In the genomic region with DNA sequence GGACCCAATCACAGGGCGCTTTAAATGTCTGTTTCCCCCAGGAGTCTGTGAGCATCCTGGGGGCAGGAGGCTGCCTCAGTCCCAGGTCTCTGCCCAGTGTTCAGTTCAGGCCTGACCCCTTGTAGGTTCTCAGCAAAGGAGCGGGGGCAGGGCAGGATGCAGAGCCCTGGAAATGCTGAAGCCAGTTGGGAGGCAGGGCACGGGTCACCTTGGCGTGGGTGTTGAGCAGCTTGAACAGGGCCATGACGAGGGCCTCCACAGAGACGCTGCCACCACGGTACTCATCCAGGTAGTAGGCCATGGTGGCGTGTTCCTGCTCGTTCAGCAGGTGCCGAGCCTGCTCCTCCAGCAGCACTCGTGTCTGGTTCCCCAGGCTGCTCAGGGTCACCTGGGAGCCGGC, we compare ENCODE assay signal across 21 cellular contexts.
"Had no signal": no experiment of that assay in that cellular context is flagged by ENCODE, and none has a peak within 500 bp of the region (broad histone marks: within the 10 kb centered on the region; RNA-seq: fewer than 3 reads in every experiment).

No MANE protein-coding gene starts in this region.

- H3K27ac Mint-ChIP-seq: activated CD4-positive, alpha-beta memory T cell treated with anti-CD3 and anti-CD28 coated beads, Interleukin-2, amount 10 ng/mL, durations not matched to agents 7 days and 5 days; activated naive CD4-positive, alpha-beta T cell treated with anti-CD3 and anti-CD28 coated beads, Interleukin-2, amount 50 U/mL, for 24 hours; activated T-helper 2 cell treated with anti-CD3 and anti-CD28 coated beads, Interferon-gamma antibody, Interleukin-2, Interleukin-4, amounts not matched to agents 10 μg/mL and 5 μg/mL and 100 μg/mL, durations not matched to agents 14 hours and 24 hours and 36 hours; IgD-negative memory B cell; T-helper 17 cell had no signal

- H3K36me3 Mint-ChIP-seq: activated naive CD4-positive, alpha-beta T cell treated with anti-CD3 and anti-CD28 coated beads, Interleukin-2, amount 50 U/mL, for 24 hours; WTC11 had no signal

- ATAC-seq: PC-3, T-helper 17 cell, WTC11 had no signal

- H3K4me1 Mint-ChIP-seq: activated naive CD4-positive, alpha-beta T cell treated with anti-CD3 and anti-CD28 coated beads, Interleukin-2, amount 50 U/mL, for 24 hours; IgD-negative memory B cell had no signal

- DNase-seq: activated CD4-positive, alpha-beta memory T cell treated with anti-CD3 and anti-CD28 coated beads, Interleukin-2, amount 10 ng/mL, durations not matched to agents 7 days and 5 days; activated CD4-positive, alpha-beta T cell treated with anti-CD3 and anti-CD28 coated beads, Interleukin-2, amount 50 U/mL, for 1 hour; activated naive CD4-positive, alpha-beta T cell; activated T-cell treated with anti-CD3 and anti-CD28 coated beads for 4 hours; activated T-cell treated with anti-CD3 and anti-CD28 coated beads, Interleukin-2, amount 50 U/mL, for 48 hours; amygdala; KG1; NCI-H1092; NCI-H1417; NCI-H1930; NCI-H345; NCI-H524; PC-3; SIG-M5; T-helper 17 cell; T-helper 9 cell had no signal

- H3K27me3 Mint-ChIP-seq: activated naive CD4-positive, alpha-beta T cell treated with anti-CD3 and anti-CD28 coated beads, Interleukin-2, amount 50 U/mL, for 24 hours; brain; IgD-negative memory B cell had no signal

- H3K9me3 Mint-ChIP-seq: activated CD4-positive, alpha-beta memory T cell treated with anti-CD3 and anti-CD28 coated beads, Interleukin-2, amount 10 ng/mL, durations not matched to agents 7 days and 5 days; activated naive CD4-positive, alpha-beta T cell treated with anti-CD3 and anti-CD28 coated beads, Interleukin-2, amount 50 U/mL, for 24 hours; activated T-helper 2 cell treated with anti-CD3 and anti-CD28 coated beads, Interferon-gamma antibody, Interleukin-2, Interleukin-4, amounts not matched to agents 10 μg/mL and 5 μg/mL and 100 μg/mL, durations not matched to agents 14 hours and 24 hours and 36 hours; brain; IgD-negative memory B cell; WTC11 had no signal

- H3K4me3 Mint-ChIP-seq: activated CD4-positive, alpha-beta memory T cell treated with anti-CD3 and anti-CD28 coated beads, Interleukin-2, amount 10 ng/mL, durations not matched to agents 7 days and 5 days; activated naive CD4-positive, alpha-beta T cell treated with anti-CD3 and anti-CD28 coated beads, Interleukin-2, amount 50 U/mL, for 24 hours; brain; IgD-negative memory B cell; T-helper 17 cell; WTC11 had no signal
